19 cellular contexts compared by ENCODE assay signal in the genomic region with DNA sequence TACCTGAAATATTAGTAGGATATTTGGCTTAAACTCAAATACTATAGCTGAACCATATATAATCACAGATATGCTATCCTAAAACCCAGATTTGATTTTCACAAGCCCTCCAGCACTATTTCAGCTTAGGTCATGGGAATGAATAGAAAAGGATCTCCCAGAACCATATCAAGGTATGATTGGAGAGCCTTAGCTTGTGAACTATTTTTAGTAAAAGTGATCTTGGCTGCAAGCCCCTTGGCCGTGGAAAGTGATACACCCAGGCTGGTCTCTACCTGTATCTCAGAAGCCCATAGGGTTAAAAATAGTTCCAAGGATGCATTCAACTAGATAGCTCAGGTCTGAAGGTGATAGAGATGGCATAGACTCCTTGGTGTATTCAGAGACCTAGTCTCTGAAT. TPM values are rescaled to one million over a fixed set of nuclear protein-coding genes. Genes with fewer than 3 reads are reported as not detected.
DNase-seq lines count a peak whose midpoint lies in the region; ATAC-seq, FAIRE-seq and TF ChIP-seq lines count a peak whose summit lies in the region.
"Had no signal": no experiment of that assay in that cellular context is flagged by ENCODE, and none has a peak within 500 bp of the region (broad histone marks: within the 10 kb centered on the region; RNA-seq: fewer than 3 reads in every experiment).

No MANE protein-coding gene starts in this region.

- no peak for TF ChIP-seq CTCF in MCF 10A (IDR thresholded peaks at IDR 0.05; ENCODE audit: unreplicated experiment)
- no peak for TF ChIP-seq CTCF in breast epithelium (IDR thresholded peaks at IDR 0.05)
- TF ChIP-seq CTCF in Panc1 (IDR thresholded peaks at IDR 0.05), result no peak
- no peak for TF ChIP-seq CTCF in keratinocyte (optimal IDR thresholded peaks at IDR 0.05 in 1 of 3, IDR thresholded peaks at IDR 0.05 in 1 of 3, conservative IDR thresholded peaks at IDR 0.05 in 1 of 3; ENCODE audit: extremely low read depth in 1 of 3, insufficient read depth in 2 of 3, low read length in 3 of 3)

- BruUV-seq in MCF 10A (replicated peaks; lab: Mats Ljungman, UMichigan) (no TSS peak), Panc1 (replicated peaks; lab: Mats Ljungman, UMichigan) (no TSS peak)

- dilution Hi-C loops in keratinocyte (cut with MboI; ENCODE audit: extremely low pct_ligation_motif_present, low sequenced_read_pairs), result no loop called here

- no peak overlapping the region for H3K27ac ChIP-seq in breast epithelium
- peak overlapping the region; percentile 48; the same call in 1 of the 2 replicates for H3K27ac ChIP-seq in Panc1 (ENCODE audit: low read length)
- H3K27ac ChIP-seq in keratinocyte (ENCODE audit: control insufficient read depth, insufficient read depth, low read length), result no peak overlapping the region
- H3K27ac ChIP-seq: 22Rv1, C4-2B had no signal

- H3K4me1 Mint-ChIP-seq in MCF 10A (ENCODE audit: insufficient read depth, unreplicated experiment), result peaks cover 47% of the 10 kb centered on the region
- no peaks in the 10 kb centered on the region for H3K4me1 Mint-ChIP-seq in activated T-cell treated with anti-CD3 and anti-CD28 coated beads, Interleukin-2, amount 50 U/mL, for 72 hours (ENCODE audit: low read depth)

- no peaks in the 10 kb centered on the region for H3K9me3 ChIP-seq in breast epithelium
- H3K9me3 ChIP-seq in Panc1 (ENCODE audit: control insufficient read depth, insufficient read depth, low read depth, low read length), result no peaks in the 10 kb centered on the region
- H3K9me3 ChIP-seq in keratinocyte (ENCODE audit: control insufficient read depth, low read depth, low read length), result no peaks in the 10 kb centered on the region
- H3K9me3 ChIP-seq: A549, Caco-2 had no signal

- H3K9me3 Mint-ChIP-seq in MCF 10A (ENCODE audit: unreplicated experiment), result no peaks in the 10 kb centered on the region
- H3K9me3 Mint-ChIP-seq in activated T-cell treated with anti-CD3 and anti-CD28 coated beads, Interleukin-2, amount 50 U/mL, for 72 hours, result no peaks in the 10 kb centered on the region
- H3K9me3 Mint-ChIP-seq: CD4-positive, alpha-beta T cell; H9 had no signal

- no peaks in the 10 kb centered on the region for H3K27me3 Mint-ChIP-seq in MCF 10A (ENCODE audit: insufficient read depth, unreplicated experiment)
- no peaks in the 10 kb centered on the region for H3K27me3 Mint-ChIP-seq in activated T-cell treated with anti-CD3 and anti-CD28 coated beads, Interleukin-2, amount 50 U/mL, for 72 hours (ENCODE audit: low read depth)
- H3K27me3 Mint-ChIP-seq: CD4-positive, alpha-beta T cell had no signal

- POLR2A ChIA-PET in MCF 10A (lab: Yijun Ruan, JAX), result interaction anchor here (0.7 to 3.5 kb wide), 4 partner anchors 8 to 12 kb away, joined by 3 to 18 read pairs (median 3); a partner anchor contains a TSS
- POLR2A ChIA-PET in Panc1 (lab: Charles Lee), result interaction anchor here (0.7 to 1.2 kb wide), 2 partner anchors 11 to 100 kb away, joined by 3 read pairs; no protein-coding TSS in a partner anchor

- H3K4me1 ChIP-seq in breast epithelium (no peaks in the 10 kb centered on the region), Panc1 (ENCODE audit: control insufficient read depth, insufficient read depth, low read length) (peaks cover 9% of the 10 kb centered on the region; the same call in 1 of the 2 replicates), keratinocyte (ENCODE audit: control insufficient read depth, extremely low read depth, insufficient read depth, low read length) (no peaks in the 10 kb centered on the region)
- H3K4me1 ChIP-seq: Caco-2 had no signal

- no peak for FAIRE-seq in keratinocyte (lab: Jason Lieb, UNC)
- FAIRE-seq: D721Med, H1, K562 had no signal

- H3K27ac Mint-ChIP-seq in MCF 10A (ENCODE audit: low read depth, unreplicated experiment), result peak overlapping the region; percentile 74
- H3K27ac Mint-ChIP-seq in activated T-cell treated with anti-CD3 and anti-CD28 coated beads, Interleukin-2, amount 50 U/mL, for 72 hours, result no peak overlapping the region
- H3K27ac Mint-ChIP-seq: CD4-positive, alpha-beta T cell had no signal

- peaks cover 40% of the 10 kb centered on the region for H3K79me2 ChIP-seq in keratinocyte (ENCODE audit: control insufficient read depth, insufficient read depth, low read length)

- in situ Hi-C loops in Panc1 (cut with HindIII; ENCODE audit: low pct_unique_long_range_greater_than_20kb, low sequenced_read_pairs), result no loop called here

- DNase-seq in MCF 10A (ENCODE audit: unreplicated experiment) (no peak), breast epithelium (ENCODE audit: low spot score in 2 of 2) (no peak), Panc1 (ENCODE audit: low read depth, low spot score) (no peak), keratinocyte (ENCODE audit: low read depth, low spot score) (no peak), sciatic nerve (ENCODE audit: low spot score) (no peak), DMS53 treated with DMSO at 0.1 percent for 48 hours (lab: John Stamatoyannopoulos, UW; ENCODE audit: unreplicated experiment) (no peak)
- DNase-seq in activated T-cell treated with anti-CD3 and anti-CD28 coated beads, Interleukin-2, amount 50 U/mL, for 72 hours, result no peak
- DNase-seq: AML-193; Caco-2; CD4-positive, alpha-beta T cell; DMS79; GDM1; H9 had no signal

- CTCF ChIA-PET in MCF 10A (lab: Yijun Ruan, JAX) (interaction anchor here (0.6 kb wide), 1 partner anchor 12 kb away, joined by 3 read pairs; no protein-coding TSS in a partner anchor), Panc1 (lab: Charles Lee) (no interaction called here)

- intact Hi-C loops in MCF 10A (cut with micrococcal nuclease) (no loop called here), breast epithelium (cut with DNase I; ENCODE audit: low total_unique reads) (no loop called here), Panc1 (cut with micrococcal nuclease; ENCODE audit: unreplicated experiment) (no loop called here), sciatic nerve (cut with DNase I) (no loop called here)

- no peaks in the 10 kb centered on the region for H4K20me1 ChIP-seq in keratinocyte (ENCODE audit: control insufficient read depth, extremely low read depth, insufficient read depth, low read length)

- TF ChIP-seq POLR2A in breast epithelium (IDR thresholded peaks at IDR 0.05), result no peak

- H3K4me3 ChIP-seq in breast epithelium, result no peak overlapping the region
- H3K4me3 ChIP-seq in Panc1 (ENCODE audit: low read depth in 2 of 2, low read length in 2 of 2), result no peak overlapping the region
- no peak overlapping the region for H3K4me3 ChIP-seq in keratinocyte (ENCODE audit: control insufficient read depth in 2 of 3, extremely low read depth in 1 of 3, insufficient read depth in 2 of 3, low read depth in 1 of 3, low read length in 3 of 3)
- H3K4me3 ChIP-seq: A549, K562 had no signal

- H3K36me3 Mint-ChIP-seq in MCF 10A (ENCODE audit: insufficient read depth, unreplicated experiment), result peaks cover 6% of the 10 kb centered on the region
- H3K36me3 Mint-ChIP-seq in activated T-cell treated with anti-CD3 and anti-CD28 coated beads, Interleukin-2, amount 50 U/mL, for 72 hours (ENCODE audit: insufficient read depth in 2 of 2), result peaks cover 5 to 32% of the 10 kb centered on the region in 2 donors

- ATAC-seq in Panc1 (no peak), sciatic nerve (no peak)
- no peak for ATAC-seq in activated T-cell treated with anti-CD3 and anti-CD28 coated beads, Interleukin-2, amount 50 U/mL, for 72 hours (replicated peaks in 1 of 2)
- ATAC-seq: A549, K562 had no signal

- H2AFZ ChIP-seq in keratinocyte (ENCODE audit: control insufficient read depth, low read length), result peak overlapping the region; percentile 28

- H3K36me3 ChIP-seq in breast epithelium (no peaks in the 10 kb centered on the region), Panc1 (ENCODE audit: control insufficient read depth, insufficient read depth, low read length) (peaks cover 9% of the 10 kb centered on the region; the same call in 1 of the 2 replicates), keratinocyte (ENCODE audit: control insufficient read depth in 2 of 2, extremely low read depth in 1 of 2, insufficient read depth in 2 of 2, low read length in 2 of 2) (no peaks in the 10 kb centered on the region)

- H3K27me3 ChIP-seq in breast epithelium (no peaks in the 10 kb centered on the region), Panc1 (ENCODE audit: control insufficient read depth, insufficient read depth, low read length) (no peaks in the 10 kb centered on the region), keratinocyte (ENCODE audit: control insufficient read depth, extremely low read depth, insufficient read depth, low read length) (no peaks in the 10 kb centered on the region)

- no peaks in the 10 kb centered on the region for H3K9me1 ChIP-seq in keratinocyte (ENCODE audit: control insufficient read depth, extremely low read depth, insufficient read depth, low read length)

- H3K4me2 ChIP-seq in keratinocyte (ENCODE audit: control insufficient read depth, extremely low read depth, insufficient read depth, low read depth, low read length), result peak overlapping the region; percentile 23
- H3K4me2 ChIP-seq: A549 had no signal

- H3K4me3 Mint-ChIP-seq in MCF 10A (ENCODE audit: unreplicated experiment), result no peak overlapping the region
- no peak overlapping the region for H3K4me3 Mint-ChIP-seq in activated T-cell treated with anti-CD3 and anti-CD28 coated beads, Interleukin-2, amount 50 U/mL, for 72 hours
- H3K4me3 Mint-ChIP-seq: CD4-positive, alpha-beta T cell; H9 had no signal

- H3K9ac ChIP-seq in keratinocyte (ENCODE audit: control insufficient read depth, extremely low read depth, insufficient read depth, low read length), result no peak overlapping the region

RNA-seq across cellular contexts. Expression of a gene that starts 9.7 kb away (rescaled TPM):
- total RNA-seq in MCF 10A (2022) (8.9 and 12.9 TPM in 2 replicates), breast epithelium (1 to 10 TPM in 1 of 3 donors, under 1 TPM in 2; 0.32 to 1.5 (median 0.33) TPM), Panc1 (2021; ENCODE audit: unreplicated experiment) (20.8 TPM), sciatic nerve (0.89 TPM)
- polyA plus RNA-seq in Panc1 (2012; ENCODE audit: insufficient read length), result 3.1 TPM
- 1.1 to 6.1 TPM (median 3.8 TPM) in 3 replicates for polyA plus RNA-seq in keratinocyte
- polyA plus RNA-seq in keratinocyte (2011; ENCODE audit: low read depth), result 0.10 TPM
- 1.0 and 2.2 TPM in 2 replicates for polyA plus RNA-seq in keratinocyte (2011; cell fraction: cytosol; rRNA removed)
- polyA plus RNA-seq in keratinocyte (2011; cell fraction: nucleus; rRNA removed), result 2.0 and 2.4 TPM in 2 replicates
- polyA plus RNA-seq in keratinocyte (2012; ENCODE audit: low replicate concordance), result 0.16 and 3.0 TPM in 2 replicates
- 1.1 to 8.9 TPM (median 1.9 TPM) in 3 replicates for polyA minus RNA-seq in keratinocyte
- polyA minus RNA-seq in keratinocyte (2011; cell fraction: cytosol; rRNA and poly(A)+ RNA removed), result 0.96 TPM
- polyA minus RNA-seq in keratinocyte (2011; cell fraction: nucleus; rRNA and poly(A)+ RNA removed), result 2.1 and 3.3 TPM in 2 replicates
- 10 to 100 TPM; 26.6 to 29.2 TPM for total RNA-seq in activated T-cell treated with anti-CD3 and anti-CD28 coated beads, Interleukin-2, amount 50 U/mL, for 72 hours

RNA-seq across cellular contexts. Expression of a gene that starts 9.9 kb away (rescaled TPM):
- total RNA-seq in MCF 10A (2022) (16.8 and 19.9 TPM in 2 replicates), breast epithelium (10 to 100 TPM in 2 of 3 donors, 1 to 10 TPM in 1; 9.8 to 30.3 (median 16.4) TPM), Panc1 (2021; ENCODE audit: unreplicated experiment) (11.4 TPM), sciatic nerve (21.0 TPM)
- 4.5 TPM for polyA plus RNA-seq in Panc1 (2012; ENCODE audit: insufficient read length)
- 6.4 to 10.0 TPM (median 8.3 TPM) in 3 replicates for polyA plus RNA-seq in keratinocyte
- polyA plus RNA-seq in keratinocyte (2011; ENCODE audit: low read depth), result 3.0 TPM
- polyA plus RNA-seq in keratinocyte (2011; cell fraction: cytosol; rRNA removed), result 5.0 and 9.4 TPM in 2 replicates
- polyA plus RNA-seq in keratinocyte (2011; cell fraction: nucleus; rRNA removed), result 11.2 and 11.4 TPM in 2 replicates
- polyA plus RNA-seq in keratinocyte (2012; ENCODE audit: low replicate concordance), result 4.9 and 5.8 TPM in 2 replicates
- polyA minus RNA-seq in keratinocyte, result 5.5 to 20.4 TPM (median 19.6 TPM) in 3 replicates
- polyA minus RNA-seq in keratinocyte (2011; cell fraction: cytosol; rRNA and poly(A)+ RNA removed), result 9.0 TPM
- 16.1 and 25.8 TPM in 2 replicates for polyA minus RNA-seq in keratinocyte (2011; cell fraction: nucleus; rRNA and poly(A)+ RNA removed)
- 10 to 100 TPM; 18.2 to 19.5 TPM for total RNA-seq in activated T-cell treated with anti-CD3 and anti-CD28 coated beads, Interleukin-2, amount 50 U/mL, for 72 hours
